27 cellular contexts compared by ENCODE assay signal in genomic region chr22:43879901-43880742, GRCh38. TPM values are rescaled to one million over a fixed set of nuclear protein-coding genes. Genes with fewer than 3 reads are reported as not detected.
"Had no signal": no experiment of that assay in that cellular context is flagged by ENCODE, and none has a peak within 500 bp of the region (broad histone marks: within the 10 kb centered on the region; RNA-seq: fewer than 3 reads in every experiment).

No MANE protein-coding gene starts in this region.

- H3K36me3 ChIP-seq: ascending aorta, brain microvascular endothelial cell, esophagus squamous epithelium, gastrocnemius medialis, thoracic aorta, upper lobe of left lung had no signal

- H3K4me3 ChIP-seq: ascending aorta, dorsolateral prefrontal cortex, esophagus squamous epithelium, gastrocnemius medialis, thoracic aorta, upper lobe of left lung had no signal

- H3K4me1 ChIP-seq: ascending aorta, esophagus squamous epithelium, gastrocnemius medialis, parathyroid adenoma had no signal

- DNase-seq: activated B cell treated with CpG ODN at 0.5 μM for 24 hours; activated CD4-positive, alpha-beta T cell treated with anti-CD3 and anti-CD28 coated beads for 36 hours; activated CD4-positive, alpha-beta T cell treated with anti-CD3 and anti-CD28 coated beads, Interleukin-2, amount 50 U/mL, for 4 hours; activated CD8-positive, alpha-beta memory T cell treated with anti-CD3 and anti-CD28 coated beads, Interleukin-2, amount 50 U/mL, for 48 hours; activated T-cell treated with anti-CD3 and anti-CD28 coated beads, Interleukin-2, amount 50 U/mL, for 4 hours; brain microvascular endothelial cell; central memory CD4-positive, alpha-beta T cell; esophagus squamous epithelium; gastrocnemius medialis; hypothalamus; left cardiac atrium; stimulated activated CD4-positive, alpha-beta T cell treated with anti-CD3 and anti-CD28 coated beads, Interleukin-4, amount 100 ng/mL, for 1 hour; stimulated activated naive CD4-positive, alpha-beta T cell; T1000; upper lobe of left lung had no signal

- ATAC-seq: activated CD4-positive, alpha-beta T cell treated with anti-CD3 and anti-CD28 coated beads for 36 hours; activated naive CD4-positive, alpha-beta T cell treated with anti-CD3 and anti-CD28 coated beads, Interleukin-2, amount 50 U/mL, for 72 hours; activated T-cell treated with anti-CD3 and anti-CD28 coated beads, Interleukin-2, amount 50 U/mL, for 4 hours; gastrocnemius medialis; left cardiac atrium had no signal

- H3K27me3 ChIP-seq: ascending aorta, upper lobe of left lung had no signal

- H3K27ac ChIP-seq: ascending aorta, brain microvascular endothelial cell, dorsolateral prefrontal cortex, esophagus squamous epithelium, gastrocnemius medialis, parathyroid adenoma, thoracic aorta, upper lobe of left lung had no signal

- H3K9me3 ChIP-seq: ascending aorta, esophagus squamous epithelium, gastrocnemius medialis, thoracic aorta, upper lobe of left lung had no signal

RNA-seq across cellular contexts. Expression of gene PNPLA5, which starts 11.7 kb away (rescaled TPM):
- total RNA-seq: activated B cell treated with CpG ODN at 0.5 μM for 24 hours; activated CD4-positive, alpha-beta T cell treated with anti-CD3 and anti-CD28 coated beads for 36 hours; activated CD8-positive, alpha-beta memory T cell treated with anti-CD3 and anti-CD28 coated beads for 36 hours; activated naive CD4-positive, alpha-beta T cell treated with anti-CD3 and anti-CD28 coated beads, Interleukin-2, amount 50 U/mL, for 72 hours; activated T-cell treated with anti-CD3 and anti-CD28 coated beads, Interleukin-2, amount 50 U/mL, for 4 hours; activated T-helper 2 cell treated with anti-CD3 and anti-CD28 coated beads, Interferon-gamma antibody, Interleukin-2, Interleukin-4, amounts not matched to agents 10 μg/mL and 5 μg/mL and 100 μg/mL, durations not matched to agents 14 hours and 24 hours and 36 hours; ascending aorta; esophagus squamous epithelium; gastrocnemius medialis; left cardiac atrium; liver; mononuclear cell; myocyte; T-helper 1 cell treated with Interleukin-12 subunit alpha and Interleukin-12 subunit beta and Interleukin-4 antibody, amounts not matched to agents 30 ng/mL and 1 ng/mL, for 36 hours; thoracic aorta; upper lobe of left lung had no signal
- polyA plus RNA-seq: adipose tissue, liver had no signal

RNA-seq across cellular contexts. Expression of gene SULT4A1, which starts 17.8 kb away (rescaled TPM):
- total RNA-seq: activated B cell treated with CpG ODN at 0.5 μM for 24 hours; activated CD8-positive, alpha-beta memory T cell treated with anti-CD3 and anti-CD28 coated beads for 36 hours; activated T-cell treated with anti-CD3 and anti-CD28 coated beads, Interleukin-2, amount 50 U/mL, for 4 hours; activated T-helper 2 cell treated with anti-CD3 and anti-CD28 coated beads, Interferon-gamma antibody, Interleukin-2, Interleukin-4, amounts not matched to agents 10 μg/mL and 5 μg/mL and 100 μg/mL, durations not matched to agents 14 hours and 24 hours and 36 hours; ascending aorta; esophagus squamous epithelium; gastrocnemius medialis; mononuclear cell; myocyte; T-helper 1 cell treated with Interleukin-12 subunit alpha and Interleukin-12 subunit beta and Interleukin-4 antibody, amounts not matched to agents 30 ng/mL and 1 ng/mL, for 36 hours; thoracic aorta; upper lobe of left lung had no signal
- polyA plus RNA-seq: liver had no signal

RNA-seq across cellular contexts. Expression of gene PNPLA3, which starts 43.5 kb away (rescaled TPM):
- total RNA-seq: ascending aorta, mononuclear cell, thoracic aorta had no signal
